Comparison of ENCODE assay signal across 27 cellular contexts in the genomic region with DNA sequence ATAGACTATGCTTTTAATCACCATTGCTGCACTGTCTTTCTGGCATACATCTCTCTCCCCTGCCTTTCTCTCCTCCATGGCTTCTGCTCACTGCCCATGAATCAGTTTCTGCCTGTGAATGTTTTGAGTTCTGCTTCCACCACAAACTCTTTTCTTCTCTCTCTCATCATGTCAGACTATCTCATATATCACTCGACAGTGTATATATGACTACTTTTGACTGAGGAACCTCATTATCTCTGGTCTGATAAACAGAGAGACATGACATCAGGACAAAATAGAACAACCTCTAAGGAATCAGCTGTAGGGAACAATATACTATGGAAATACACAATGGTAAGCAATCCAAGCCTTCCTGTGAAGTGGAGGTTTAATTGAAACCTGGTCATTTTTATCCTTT.
"Had no signal": no experiment of that assay in that cellular context is flagged by ENCODE, and none has a peak within 500 bp of the region (broad histone marks: within the 10 kb centered on the region; RNA-seq: fewer than 3 reads in every experiment).

No MANE protein-coding gene starts in this region.

- H3K9me3 Mint-ChIP-seq: endodermal cell, mesothelial cell of epicardium had no signal

- H3K36me3 ChIP-seq: colonic mucosa, esophagus squamous epithelium, gastrocnemius medialis, heart right ventricle, left lung, lower lobe of right lung had no signal

- DNase-seq: colonic mucosa; cortex of kidney; effector CD8-positive, alpha-beta T cell; effector memory CD8-positive, alpha-beta T cell; endodermal cell; erythroblast; esophagus squamous epithelium; foreskin fibroblast; foreskin melanocyte; gastrocnemius medialis; glutamatergic neuron; head of caudate nucleus; heart right ventricle; hippocampal formation; left cardiac atrium; left lung; left ventricle myocardium superior; lower lobe of right lung; mesenchymal stem cell; mucosa of descending colon; naive B cell had no signal

- H3K4me3 ChIP-seq: colonic mucosa, esophagus squamous epithelium, gastrocnemius medialis, heart right ventricle, left lung, lower lobe of right lung, mucosa of descending colon had no signal

- H3K27ac Mint-ChIP-seq: dendritic cell treated with granulocyte-macrophage colony-stimulating factor and Interleukin-4, amounts not matched to agents 40 ng/mL and 50 ng/mL, for 4 days; effector memory CD8-positive, alpha-beta T cell; endodermal cell; mesothelial cell of epicardium; naive B cell had no signal

- H3K4me1 ChIP-seq: colonic mucosa, esophagus squamous epithelium, gastrocnemius medialis, heart right ventricle, left lung, lower lobe of right lung had no signal

- FAIRE-seq: endometrium, keratinocyte had no signal

- H3K27me3 Mint-ChIP-seq: dendritic cell treated with granulocyte-macrophage colony-stimulating factor and Interleukin-4, amounts not matched to agents 40 ng/mL and 50 ng/mL, for 4 days; effector memory CD8-positive, alpha-beta T cell; naive B cell had no signal

- H3K4me3 Mint-ChIP-seq: dendritic cell treated with granulocyte-macrophage colony-stimulating factor and Interleukin-4, amounts not matched to agents 40 ng/mL and 50 ng/mL, for 4 days; effector memory CD8-positive, alpha-beta T cell; endodermal cell; mesothelial cell of epicardium; naive B cell had no signal

- H3K9me3 ChIP-seq: colonic mucosa, esophagus squamous epithelium, gastrocnemius medialis, heart right ventricle, left lung, lower lobe of right lung, mucosa of descending colon had no signal

- H3K36me3 Mint-ChIP-seq: mesothelial cell of epicardium, naive B cell had no signal

- H3K27me3 ChIP-seq: colonic mucosa, esophagus squamous epithelium, gastrocnemius medialis, heart right ventricle, left lung had no signal

- ATAC-seq: effector memory CD8-positive, alpha-beta T cell; esophagus mucosa; gastrocnemius medialis; heart right ventricle; left cardiac atrium; left lung; left ventricle myocardium superior; lower lobe of right lung; mucosa of descending colon had no signal

- H3K4me1 Mint-ChIP-seq: endodermal cell, naive B cell had no signal

- H3K27ac ChIP-seq: colonic mucosa, epithelial cell of prostate, esophagus squamous epithelium, gastrocnemius medialis, heart right ventricle, left lung, lower lobe of right lung had no signal
